10 cellular contexts compared by ENCODE assay signal in the genomic region with DNA sequence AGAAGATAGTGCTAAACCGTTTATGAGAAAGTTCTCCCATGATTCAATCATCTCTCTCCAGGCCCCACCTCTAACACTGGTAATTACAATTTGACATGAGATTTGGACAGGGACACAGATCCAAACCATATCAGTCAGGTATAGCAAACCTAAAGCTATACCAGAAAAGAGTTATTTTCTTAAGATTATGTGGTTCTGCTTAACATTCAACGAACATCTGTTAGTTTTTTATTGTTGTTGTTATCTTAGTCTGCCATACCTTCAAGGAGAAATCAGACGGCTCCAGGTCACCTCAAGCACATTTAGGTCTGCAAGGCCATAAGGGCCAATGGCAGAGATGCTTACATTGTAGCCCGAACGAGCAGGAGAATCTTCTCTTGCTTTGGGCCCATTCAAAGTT.
"Had no signal": no experiment of that assay in that cellular context is flagged by ENCODE, and none has a peak within 500 bp of the region (broad histone marks: within the 10 kb centered on the region; RNA-seq: fewer than 3 reads in every experiment).

No MANE protein-coding gene starts in this region.

- H3K4me3 ChIP-seq: GM23248, HAP-1 had no signal

- H3K9ac ChIP-seq: GM23248, KMS-11 had no signal

- H3K9me3 Mint-ChIP-seq: HFFc6 had no signal

- H3K27ac ChIP-seq: GM23248, KMS-11 had no signal

- H3K36me3 ChIP-seq: HAP-1 had no signal

- DNase-seq: GM23248, GOT3, H7, HFFc6, IMR-90, KBM-7 had no signal

- H3K4me2 ChIP-seq: KMS-11 had no signal

- FAIRE-seq: HTR-8/SVneo had no signal

- H2AFZ ChIP-seq: GM23248 had no signal

- H3K27ac Mint-ChIP-seq: HFFc6 had no signal

- H3K4me1 ChIP-seq: HAP-1 had no signal

- H3K9me3 ChIP-seq: HAP-1 had no signal

- ATAC-seq: HCT116 had no signal

- H3K4me3 Mint-ChIP-seq: HFFc6 had no signal
